In genomic region chr14:49940805-49941421, GRCh38 we compare ENCODE assay signal across 1 cellular context.
TF ChIP-seq lines count a peak whose summit lies in the region.

No MANE protein-coding gene starts in this region.

TF ChIP-seq in GM12878, 131 proteins besides CTCF, POLR2A, EP300 and RAD21 (continued from another document):
- TF ChIP-seq WRNIP1 (IDR thresholded peaks at IDR 0.05; ENCODE audit: borderline replicate concordance, low read depth, low read length) (no peak), ETV6 (conservative IDR thresholded peaks at IDR 0.05 in 1 of 2, IDR thresholded peaks at IDR 0.05 in 1 of 2; ENCODE audit: borderline replicate concordance in 1 of 2, low read depth in 1 of 2) (no peak), IKZF1 (conservative IDR thresholded peaks at IDR 0.05) (no peak), KAT2A (conservative IDR thresholded peaks at IDR 0.05; ENCODE audit: control insufficient read depth, low read depth, low read length) (no peak), BACH1 (IDR thresholded peaks at IDR 0.05; ENCODE audit: borderline replicate concordance) (no peak)
- TF ChIP-seq, protein P1, sequence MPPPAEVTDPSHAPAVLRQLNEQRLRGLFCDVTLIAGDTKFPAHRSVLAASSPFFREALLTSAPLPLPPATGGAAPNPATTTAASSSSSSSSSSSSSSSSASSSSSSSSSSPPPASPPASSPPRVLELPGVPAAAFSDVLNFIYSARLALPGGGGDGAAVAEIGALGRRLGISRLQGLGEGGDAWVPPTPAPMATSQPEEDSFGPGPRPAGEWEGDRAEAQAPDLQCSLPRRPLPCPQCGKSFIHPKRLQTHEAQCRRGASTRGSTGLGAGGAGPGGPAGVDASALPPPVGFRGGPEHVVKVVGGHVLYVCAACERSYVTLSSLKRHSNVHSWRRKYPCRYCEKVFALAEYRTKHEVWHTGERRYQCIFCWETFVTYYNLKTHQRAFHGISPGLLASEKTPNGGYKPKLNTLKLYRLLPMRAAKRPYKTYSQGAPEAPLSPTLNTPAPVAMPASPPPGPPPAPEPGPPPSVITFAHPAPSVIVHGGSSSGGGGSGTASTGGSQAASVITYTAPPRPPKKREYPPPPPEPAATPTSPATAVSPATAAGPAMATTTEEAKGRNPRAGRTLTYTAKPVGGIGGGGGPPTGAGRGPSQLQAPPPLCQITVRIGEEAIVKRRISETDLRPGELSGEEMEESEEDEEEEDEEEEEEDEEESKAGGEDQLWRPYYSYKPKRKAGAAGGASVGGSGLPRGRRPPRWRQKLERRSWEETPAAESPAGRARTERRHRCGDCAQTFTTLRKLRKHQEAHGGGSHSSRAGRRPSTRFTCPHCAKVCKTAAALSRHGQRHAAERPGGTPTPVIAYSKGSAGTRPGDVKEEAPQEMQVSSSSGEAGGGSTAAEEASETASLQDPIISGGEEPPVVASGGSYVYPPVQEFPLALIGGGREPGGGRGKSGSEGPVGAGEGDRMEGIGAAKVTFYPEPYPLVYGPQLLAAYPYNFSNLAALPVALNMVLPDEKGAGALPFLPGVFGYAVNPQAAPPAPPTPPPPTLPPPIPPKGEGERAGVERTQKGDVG (CRISPR knock-in tag; IDR thresholded peaks at IDR 0.05) = no peak
